In the genomic region with DNA sequence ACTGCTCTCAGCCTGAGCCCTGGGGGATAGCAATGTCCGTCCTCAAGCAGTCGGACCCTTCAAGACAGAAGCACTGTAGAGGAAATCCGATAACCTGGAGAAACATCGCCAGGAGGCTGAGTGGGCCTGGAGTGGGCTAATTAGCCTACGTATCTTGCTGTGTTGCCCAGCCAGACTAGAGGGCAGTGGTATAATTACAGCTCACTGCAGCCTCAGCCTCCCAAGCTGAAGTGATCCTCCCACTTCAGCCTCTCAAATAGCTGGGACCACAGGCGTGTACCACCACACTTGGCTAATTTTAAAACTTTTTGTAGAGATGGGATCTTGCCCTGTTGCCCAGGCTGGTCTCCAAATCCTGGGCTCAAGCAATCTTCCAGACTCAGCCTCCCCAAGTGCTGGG, we compare ENCODE assay signal across 15 cellular contexts. TPM values are rescaled to one million over a fixed set of nuclear protein-coding genes. Genes with fewer than 3 reads are reported as not detected.
DNase-seq lines count a peak whose midpoint lies in the region; ATAC-seq, FAIRE-seq and TF ChIP-seq lines count a peak whose summit lies in the region.
"Had no signal": no experiment of that assay in that cellular context is flagged by ENCODE, and none has a peak within 500 bp of the region (broad histone marks: within the 10 kb centered on the region; RNA-seq: fewer than 3 reads in every experiment).

No MANE protein-coding gene starts in this region.

- H3K27ac Mint-ChIP-seq in GM23338 = no peak overlapping the region
- H3K27ac Mint-ChIP-seq in osteocyte (ENCODE audit: unreplicated experiment) = no peak overlapping the region
- H3K27ac Mint-ChIP-seq: CD8-positive, alpha-beta memory T cell; IgD-negative memory B cell had no signal

- TF ChIP-seq CTCF in C4-2B (conservative IDR thresholded peaks at IDR 0.05) (no peak), GM23338 (conservative IDR thresholded peaks at IDR 0.05; ENCODE audit: low read depth in 2 of 2) (no peak), H1 (IDR thresholded peaks at IDR 0.05; ENCODE audit: control extremely low read depth in 1 of 3, insufficient read depth in 1 of 3, low read depth in 1 of 3, low read length in 3 of 3) (no peak), osteocyte (IDR thresholded peaks at IDR 0.05) (no peak)

- no peaks in the 10 kb centered on the region for H3K9me3 ChIP-seq in H1 (ENCODE audit: insufficient read depth in 2 of 2, low read depth in 1 of 2, low read length in 1 of 2)

- no peak overlapping the region for H3K4ac ChIP-seq in H1 (replicated peaks; ENCODE audit: insufficient read length, low read depth, low read length)

- H2AFZ ChIP-seq in GM23338 (peak overlapping the region; percentile 84; the same call in 1 of the 2 replicates), H1 (ENCODE audit: low read length) (peak overlapping the region; percentile 40; the same call in 1 of the 2 replicates)

- WGBS in H1 (ENCODE audit: extremely low coverage in 1 of 2, insufficient coverage in 1 of 2, insufficient read length in 1 of 2, insufficient replicate concordance in 2 of 2, low coverage in 1 of 2, low lambda C conversion rate in 2 of 2, missing lambda C conversion rate in 1 of 2), 2 experiments = 84% methylated on average over 6 of the region's 6 CpGs; no CpG with 5 or more reads in 1 of the 2 experiments

- H3K27me3 Mint-ChIP-seq in GM23338 (ENCODE audit: insufficient read depth, low read depth, poor library complexity) (peaks cover 19% of the 10 kb centered on the region), osteocyte (ENCODE audit: unreplicated experiment) (no peaks in the 10 kb centered on the region)

- 0 out of 2 replicates have a peak overlapping the region, but pooled peaks have one; percentile 2 for H3K27ac ChIP-seq in C4-2B
- no peak overlapping the region for H3K27ac ChIP-seq in GM23338 (ENCODE audit: low read depth)
- no peak overlapping the region for H3K27ac ChIP-seq in H1 (ENCODE audit: low read depth, low read length)

- H3K23ac ChIP-seq in H1 (ENCODE audit: insufficient read length) = no peak overlapping the region

- H3K27me3 ChIP-seq in GM23338 (ENCODE audit: insufficient read depth) (no peaks in the 10 kb centered on the region), H1 (replicated peaks in 1 of 4; ENCODE audit: control insufficient read depth in 3 of 4, extremely low read depth in 1 of 4, insufficient read depth in 3 of 4, low read length in 3 of 4) (peaks cover 0 to 2% (median 0%) of the 10 kb centered on the region in 4 experiments; a peak in 1 of 7 replicates)

- no peak overlapping the region for H4K8ac ChIP-seq in H1 (ENCODE audit: extremely low read depth, insufficient read depth, low read length)

- in situ Hi-C loops in KBM-7 (cut with MboI; ENCODE audit: low pct_unique_long_range_greater_than_20kb, low sequenced_read_pairs) = no loop called here

- no peak overlapping the region for H4K5ac ChIP-seq in H1 (ENCODE audit: insufficient read length, low read depth, low read length)

- H3K56ac ChIP-seq in H1 (replicated peaks; ENCODE audit: insufficient read length, low read depth, low read length) = no peak overlapping the region

- H3K4me1 ChIP-seq in GM23338 (ENCODE audit: insufficient read depth) (0 out of 2 replicates have a peak, but pooled peaks cover 5% of the 10 kb centered on the region), H1 (replicated peaks in 1 of 4; ENCODE audit: control insufficient read depth in 3 of 4, insufficient read depth in 4 of 4, low read length in 3 of 4) (no peaks in the 10 kb centered on the region)

- peaks cover 16% of the 10 kb centered on the region for H3K4me1 Mint-ChIP-seq in GM23338
- peaks cover 23% of the 10 kb centered on the region for H3K4me1 Mint-ChIP-seq in osteocyte (ENCODE audit: unreplicated experiment)
- H3K4me1 Mint-ChIP-seq: CD8-positive, alpha-beta memory T cell had no signal

- H3K36me3 ChIP-seq in GM23338 (ENCODE audit: insufficient read depth) = no peaks in the 10 kb centered on the region
- no peaks in the 10 kb centered on the region for H3K36me3 ChIP-seq in H1 (ENCODE audit: control insufficient read depth in 2 of 4, insufficient read depth in 4 of 4, low read length in 3 of 4)

- H4K91ac ChIP-seq in H1 (replicated peaks; ENCODE audit: insufficient read length, low read length) = no peak overlapping the region

- no peak for ATAC-seq in GM23338

- POLR2A ChIA-PET in H1 (lab: Charles Lee; ENCODE audit: partially characterized antibody) = no interaction called here

- H4K20me1 ChIP-seq in GM23338 (replicated peaks; ENCODE audit: insufficient read depth) = no peaks in the 10 kb centered on the region
- no peaks in the 10 kb centered on the region for H4K20me1 ChIP-seq in H1 (replicated peaks in 1 of 2; ENCODE audit: control insufficient read depth in 1 of 2, insufficient read depth in 2 of 2, low read length in 2 of 2)

- H3K23me2 ChIP-seq in H1 (ENCODE audit: low read depth, low read length) = no peaks in the 10 kb centered on the region

- H3K4me3 Mint-ChIP-seq in GM23338 (no peak overlapping the region), osteocyte (ENCODE audit: unreplicated experiment) (no peak overlapping the region)
- H3K4me3 Mint-ChIP-seq: CD8-positive, alpha-beta memory T cell; IgD-negative memory B cell had no signal

- no peak for TF ChIP-seq EP300 in H1 (IDR thresholded peaks at IDR 0.05; ENCODE audit: borderline replicate concordance in 1 of 2, low read depth in 2 of 2, low read length in 2 of 2)

- H3K14ac ChIP-seq in H1 (ENCODE audit: insufficient read length) = no peak overlapping the region

- DNase-seq in GM23338 (ENCODE audit: low spot score) = no peak
- no peak for DNase-seq in H1 (ENCODE audit: low read depth in 1 of 2, low spot score in 2 of 2)
- DNase-seq in osteocyte (ENCODE audit: extremely low spot score, unreplicated experiment) = peak; percentile 32
- DNase-seq in KBM-7 = no peak
- DNase-seq in NCI-H2196 (lab: John Stamatoyannopoulos, UW; ENCODE audit: unreplicated experiment) = no peak
- DNase-seq: Caco-2; CD8-positive, alpha-beta memory T cell; DMS53; GF-D8; H7 had no signal

- H3K9me2 ChIP-seq in GM23338 (ENCODE audit: insufficient read depth) = no peaks in the 10 kb centered on the region; the same call in 1 of the 2 replicates

- no peak overlapping the region for H3K9ac ChIP-seq in H1 (replicated peaks in 1 of 4; ENCODE audit: extremely low read depth in 1 of 4, low read depth in 3 of 4, low read length in 3 of 4)

- H2BK120ac ChIP-seq in H1 (replicated peaks; ENCODE audit: low read depth, low read length) = no peak overlapping the region

- H3K4me2 ChIP-seq in GM23338 (no peak overlapping the region), H1 (ENCODE audit: insufficient read depth in 1 of 2, low read depth in 2 of 2, low read length in 2 of 2) (no peak overlapping the region)

- no peak overlapping the region for H3K4me3 ChIP-seq in GM23338
- no peak overlapping the region for H3K4me3 ChIP-seq in H1 (ENCODE audit: extremely low read depth in 1 of 4, insufficient read depth in 2 of 4, low read depth in 3 of 4, low read length in 4 of 4)

- no peak overlapping the region for H3K18ac ChIP-seq in H1 (ENCODE audit: extremely low read depth, low read length)

- H2BK15ac ChIP-seq in H1 (ENCODE audit: low read length) = no peak overlapping the region

- no peaks in the 10 kb centered on the region for H3F3A ChIP-seq in GM23338 (replicated peaks; ENCODE audit: low read depth)

- H2AK5ac ChIP-seq in H1 (ENCODE audit: low read depth, low read length) = no peak overlapping the region

- no peak overlapping the region for H2BK12ac ChIP-seq in H1 (ENCODE audit: low read depth, low read length)

- FAIRE-seq in H1 (lab: Jason Lieb, UNC) = no peak

- no peak overlapping the region for H2BK5ac ChIP-seq in H1 (ENCODE audit: low read depth, low read length)

- H3K79me1 ChIP-seq in H1 (ENCODE audit: low read depth, low read length) = no peaks in the 10 kb centered on the region

- TF ChIP-seq RAD21 in H1 (IDR thresholded peaks at IDR 0.05 in 1 of 2, conservative IDR thresholded peaks at IDR 0.05 in 1 of 2; ENCODE audit: low read depth in 2 of 2, low read length in 2 of 2) = no peak

- CTCF ChIA-PET in H1 (lab: Charles Lee; ENCODE audit: partially characterized antibody) = interaction anchor here (3.7 kb wide), 2 partner anchors 17 to 26 kb away, joined by 16 read pairs; no protein-coding TSS in a partner anchor

- TF ChIP-seq POLR2A in H1 (IDR thresholded peaks at IDR 0.05; ENCODE audit: control extremely low read depth in 1 of 2, low read depth in 2 of 2, low read length in 2 of 2) = no peak

- H2BK20ac ChIP-seq in H1 (ENCODE audit: low read length) = no peak overlapping the region

- H3K9me3 Mint-ChIP-seq in GM23338 = peaks cover 5% of the 10 kb centered on the region; the same call in 2 of the 3 replicates
- no peaks in the 10 kb centered on the region for H3K9me3 Mint-ChIP-seq in osteocyte (ENCODE audit: unreplicated experiment)

- no peaks in the 10 kb centered on the region for H3K79me2 ChIP-seq in GM23338 (replicated peaks; ENCODE audit: insufficient read depth)
- no peaks in the 10 kb centered on the region for H3K79me2 ChIP-seq in H1 (ENCODE audit: control insufficient read depth in 1 of 2, insufficient read depth in 2 of 2, low read length in 2 of 2)

- H3K36me3 Mint-ChIP-seq in GM23338 (ENCODE audit: low read depth) (peaks cover 4% of the 10 kb centered on the region; the same call in 1 of the 3 replicates), osteocyte (ENCODE audit: unreplicated experiment) (no peaks in the 10 kb centered on the region)
- H3K36me3 Mint-ChIP-seq: CD8-positive, alpha-beta memory T cell; IgD-negative memory B cell had no signal

TF ChIP-seq in H1, 55 proteins besides CTCF, POLR2A, EP300 and RAD21 (continues in another document):
- TF ChIP-seq TCF12 (IDR thresholded peaks at IDR 0.05; ENCODE audit: low read depth, low read length) (no peak), TAF7 (optimal IDR thresholded peaks at IDR 0.05; ENCODE audit: borderline replicate concordance, low read depth, low read length) (no peak), SAP30 (IDR thresholded peaks at IDR 0.05; ENCODE audit: insufficient read depth, insufficient replicate concordance, low read length) (no peak)
- TF ChIP-seq, protein P1, sequence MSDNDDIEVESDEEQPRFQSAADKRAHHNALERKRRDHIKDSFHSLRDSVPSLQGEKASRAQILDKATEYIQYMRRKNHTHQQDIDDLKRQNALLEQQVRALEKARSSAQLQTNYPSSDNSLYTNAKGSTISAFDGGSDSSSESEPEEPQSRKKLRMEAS (IDR thresholded peaks at IDR 0.05) = no peak

RNA-seq across cellular contexts. Expression of gene LYZL2, which starts 21.7 kb away (rescaled TPM):
- total RNA-seq in GM23338 (2014; rRNA removed; shearing (Covaris generic)) = not detected in 2 replicates
- not detected in 2 replicates for polyA plus RNA-seq in GM23338 (2016; fragmentation: Nextera tagmentation; extraction: Ambion mirVana)
- total RNA-seq in H1 (2021; fragmentation: NEBNext Ultra II Directional; extraction: Animal tissue kit (Norgen Biotek cat#: 25700)) = not detected in 2 replicates
- polyA plus RNA-seq in H1 (2011; rRNA removed) = not detected in 2 replicates
- polyA plus RNA-seq in H1 (2011; cell fraction: cytosol; rRNA removed) = not detected
- polyA plus RNA-seq in H1 (2011; cell fraction: nucleus; rRNA removed) = not detected
- polyA plus RNA-seq in H1 (2012, experiment 1 of 2) = not detected in 4 replicates
- polyA plus RNA-seq in H1 (2012, experiment 2 of 2) = not detected
- polyA plus RNA-seq in H1 (2013, experiment 1 of 2) = not detected
- polyA plus RNA-seq in H1 (2013, experiment 2 of 2) = not detected
- not detected in 2 replicates for polyA minus RNA-seq in H1 (2011; rRNA and poly(A)+ RNA removed)
- not detected for polyA minus RNA-seq in H1 (2011; cell fraction: cytosol; rRNA and poly(A)+ RNA removed)
- polyA minus RNA-seq in H1 (2011; cell fraction: nucleus; rRNA and poly(A)+ RNA removed) = not detected
- not detected in 2 replicates for total RNA-seq in osteocyte
- total RNA-seq: A673; Caco-2; CD8-positive, alpha-beta memory T cell; H7; HT-29 had no signal
- polyA plus RNA-seq: BJ; CD8-positive, alpha-beta memory T cell; IgD-negative memory B cell had no signal
